Comparison of ENCODE assay signal across 8 cellular contexts in the genomic region with DNA sequence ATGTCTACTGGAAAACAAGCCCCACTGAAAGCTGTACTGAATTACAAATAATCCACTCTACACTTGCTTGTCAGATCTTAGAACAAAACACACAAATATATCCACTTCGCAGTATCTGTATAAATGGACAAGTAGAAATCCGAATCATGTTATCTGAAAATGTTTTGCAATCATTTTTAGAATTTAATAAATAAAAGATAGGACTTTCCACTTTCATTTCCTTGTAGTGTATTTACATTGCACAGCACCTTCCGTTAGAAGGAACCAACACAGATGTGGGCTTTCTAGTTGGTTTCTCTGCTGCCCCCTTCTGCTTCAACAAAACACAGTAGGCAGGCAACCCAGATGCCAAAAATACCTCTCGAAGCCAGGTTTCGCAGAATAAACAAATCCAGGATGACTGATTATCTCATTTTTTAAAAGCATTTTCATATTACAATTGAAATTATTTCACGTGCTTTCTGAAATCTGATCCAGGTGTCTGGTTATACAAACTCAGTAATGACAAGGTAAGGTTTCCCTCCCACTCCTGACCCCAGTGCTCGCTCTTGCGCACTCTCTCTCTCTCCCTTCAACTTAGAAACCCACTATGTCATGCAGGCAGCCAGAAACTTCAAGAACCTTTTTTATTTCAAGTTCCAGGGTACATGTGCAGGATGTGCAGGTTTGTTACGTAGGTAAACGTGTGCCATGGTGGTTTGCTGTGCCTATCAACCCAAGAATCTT.
A peak's percentile ranks its signal among the peaks of the same experiment; 100 is the strongest.
DNase-seq lines count a peak whose midpoint lies in the region; ATAC-seq, FAIRE-seq and TF ChIP-seq lines count a peak whose summit lies in the region.

No MANE protein-coding gene starts in this region.

- H2AFZ ChIP-seq in Loucy (ENCODE audit: low read length) (peak overlapping the region; percentile 71; the same call in 1 of the 2 replicates), astrocyte (ENCODE audit: low read depth, low read length) (no peak overlapping the region)

- H3K9me2 ChIP-seq in Loucy (replicated peaks; ENCODE audit: low read depth, low read length): no peaks in the 10 kb centered on the region

- no peak for DNase-seq in Right ventricle myocardium inferior (ENCODE audit: missing footprints)
- no peak for DNase-seq in cardiac septum (ENCODE audit: low spot score)
- peak; percentile 28 to 34 for DNase-seq in HAP-1 (ENCODE audit: low spot score in 2 of 2)
- peak; percentile 33 for DNase-seq in SK-N-DZ (ENCODE audit: low spot score)
- DNase-seq in astrocyte (ENCODE audit: low read depth): peak; percentile 35
- DNase-seq in iPS-NIHi7 (ENCODE audit: extremely low spot score): peak; percentile 59
- no peak for DNase-seq in stimulated activated effector memory CD8-positive, alpha-beta T cell treated with anti-CD3 and anti-CD28 coated beads, Interleukin-12 subunit alpha, Interleukin-12 subunit beta, amount 100 ng/mL, for 72 hours (ENCODE audit: low spot score in 2 of 2)

- H3K27ac ChIP-seq in astrocyte (ENCODE audit: low read depth, low read length): no peak overlapping the region

- H3K36me3 ChIP-seq in HAP-1 (replicated peaks): no peaks in the 10 kb centered on the region
- no peaks in the 10 kb centered on the region for H3K36me3 ChIP-seq in Loucy (ENCODE audit: insufficient read depth, low read length)
- H3K36me3 ChIP-seq in astrocyte (ENCODE audit: insufficient read depth, low read length): no peaks in the 10 kb centered on the region

- peak; percentile 56 for ATAC-seq in Right ventricle myocardium inferior
- peak; percentile 60 for ATAC-seq in stimulated activated effector memory CD8-positive, alpha-beta T cell treated with anti-CD3 and anti-CD28 coated beads, Interleukin-12 subunit alpha, Interleukin-12 subunit beta, amount 100 ng/mL, for 72 hours

- H3K4me2 ChIP-seq in Loucy (ENCODE audit: low read depth, low read length, poor library complexity, severe bottlenecking) (peak overlapping the region; percentile 70), astrocyte (ENCODE audit: low read length) (no peak overlapping the region)

- H3K4me1 Mint-ChIP-seq in astrocyte (ENCODE audit: low read depth, unreplicated experiment): peaks cover 4% of the 10 kb centered on the region
- peaks cover 6% of the 10 kb centered on the region for H3K4me1 Mint-ChIP-seq in stimulated activated effector memory CD8-positive, alpha-beta T cell treated with anti-CD3 and anti-CD28 coated beads, Interleukin-12 subunit alpha, Interleukin-12 subunit beta, amount 100 ng/mL, for 72 hours

- FAIRE-seq in astrocyte (lab: Jason Lieb, UNC): no peak

- no peak overlapping the region for H3K4me3 Mint-ChIP-seq in astrocyte (ENCODE audit: unreplicated experiment)
- H3K4me3 Mint-ChIP-seq in stimulated activated effector memory CD8-positive, alpha-beta T cell treated with anti-CD3 and anti-CD28 coated beads, Interleukin-12 subunit alpha, Interleukin-12 subunit beta, amount 100 ng/mL, for 72 hours: peak overlapping the region; percentile 27

- no peak overlapping the region for H3K4me3 ChIP-seq in HAP-1
- H3K4me3 ChIP-seq in Loucy (ENCODE audit: low read length, poor library complexity, severe bottlenecking): peak overlapping the region; percentile 54
- H3K4me3 ChIP-seq in astrocyte (ENCODE audit: insufficient read depth, low read depth, low read length): no peak overlapping the region

- H3K4me1 ChIP-seq in HAP-1 (no peaks in the 10 kb centered on the region), Loucy (ENCODE audit: insufficient read depth, low read length, poor library complexity, severe bottlenecking) (peaks cover 38% of the 10 kb centered on the region), astrocyte (ENCODE audit: insufficient read depth, low read length) (no peaks in the 10 kb centered on the region)

- H3K27ac Mint-ChIP-seq in astrocyte (ENCODE audit: unreplicated experiment): no peak overlapping the region
- no peak overlapping the region for H3K27ac Mint-ChIP-seq in stimulated activated effector memory CD8-positive, alpha-beta T cell treated with anti-CD3 and anti-CD28 coated beads, Interleukin-12 subunit alpha, Interleukin-12 subunit beta, amount 100 ng/mL, for 72 hours

- peaks cover 24% of the 10 kb centered on the region for H3K36me3 Mint-ChIP-seq in astrocyte (ENCODE audit: low read depth, unreplicated experiment)
- no peaks in the 10 kb centered on the region for H3K36me3 Mint-ChIP-seq in stimulated activated effector memory CD8-positive, alpha-beta T cell treated with anti-CD3 and anti-CD28 coated beads, Interleukin-12 subunit alpha, Interleukin-12 subunit beta, amount 100 ng/mL, for 72 hours

- no peaks in the 10 kb centered on the region for H4K20me1 ChIP-seq in Loucy (ENCODE audit: insufficient read depth, low read length, poor library complexity, severe bottlenecking)
- no peaks in the 10 kb centered on the region for H4K20me1 ChIP-seq in astrocyte (ENCODE audit: insufficient read depth, low read length)

- no peaks in the 10 kb centered on the region for H3K27me3 ChIP-seq in HAP-1 (ENCODE audit: low read depth)
- no peaks in the 10 kb centered on the region for H3K27me3 ChIP-seq in Loucy (ENCODE audit: insufficient read depth, low read length, poor library complexity, severe bottlenecking)
- H3K27me3 ChIP-seq in astrocyte (ENCODE audit: insufficient read depth, low read length): no peaks in the 10 kb centered on the region

- peak overlapping the region; percentile 63 for H3K9ac ChIP-seq in Loucy (ENCODE audit: low read depth, low read length, poor library complexity, severe bottlenecking)
- H3K9ac ChIP-seq in astrocyte (ENCODE audit: low read length): no peak overlapping the region

- TF ChIP-seq CTCF in Loucy (conservative IDR thresholded peaks at IDR 0.05; ENCODE audit: low read length): peak; percentile 59
- TF ChIP-seq CTCF in astrocyte (IDR thresholded peaks at IDR 0.05; ENCODE audit: insufficient read depth, low read depth, low read length): peak; percentile 47

- H3K79me2 ChIP-seq in Loucy (ENCODE audit: insufficient read depth, low read length): no peaks in the 10 kb centered on the region
- H3K79me2 ChIP-seq in astrocyte (ENCODE audit: insufficient read depth, low read length): no peaks in the 10 kb centered on the region

- no peaks in the 10 kb centered on the region for H3F3A ChIP-seq in Loucy (ENCODE audit: low read depth)

- H3K9me3 ChIP-seq in HAP-1 (no peaks in the 10 kb centered on the region), Loucy (ENCODE audit: insufficient read depth, low read depth, low read length) (no peaks in the 10 kb centered on the region), astrocyte (ENCODE audit: insufficient read depth, low read depth, low read length) (no peaks in the 10 kb centered on the region)

- intact Hi-C loops in Right ventricle myocardium inferior (cut with DNase I) (loop anchor here (2.0 kb wide), 1 partner anchor 964 kb away; no protein-coding TSS in a partner anchor), cardiac septum (cut with DNase I) (loop anchor here (5.0 to 10.0 kb wide), 2 partner anchors 102 to 965 kb away; partner anchors contain the start of gene KIF26B)

- H3K9me3 Mint-ChIP-seq in astrocyte (ENCODE audit: unreplicated experiment): no peaks in the 10 kb centered on the region
- no peaks in the 10 kb centered on the region for H3K9me3 Mint-ChIP-seq in stimulated activated effector memory CD8-positive, alpha-beta T cell treated with anti-CD3 and anti-CD28 coated beads, Interleukin-12 subunit alpha, Interleukin-12 subunit beta, amount 100 ng/mL, for 72 hours

- in situ Hi-C loops in HAP-1 (cut with MboI; ENCODE audit: low sequenced_read_pairs): no loop called here

- no peaks in the 10 kb centered on the region for H3K27me3 Mint-ChIP-seq in astrocyte (ENCODE audit: low read depth, unreplicated experiment)

Comparison
In these comparisons a context has a peak if more than half of its experiments do, and no peak if none do; other contexts are left out.
1. DNase-seq: peak in HAP-1 (2 of 2), SK-N-DZ (single experiment), astrocyte (single experiment) and iPS-NIHi7 (single experiment); none in Right ventricle myocardium inferior (single experiment), cardiac septum (single experiment) and stimulated activated effector memory CD8-positive, alpha-beta T cell treated with anti-CD3 and anti-CD28 coated beads, Interleukin-12 subunit alpha, Interleukin-12 subunit beta, amount 100 ng/mL, for 72 hours (0 of 2).